1 cellular context compared by ENCODE assay signal in the genomic region with DNA sequence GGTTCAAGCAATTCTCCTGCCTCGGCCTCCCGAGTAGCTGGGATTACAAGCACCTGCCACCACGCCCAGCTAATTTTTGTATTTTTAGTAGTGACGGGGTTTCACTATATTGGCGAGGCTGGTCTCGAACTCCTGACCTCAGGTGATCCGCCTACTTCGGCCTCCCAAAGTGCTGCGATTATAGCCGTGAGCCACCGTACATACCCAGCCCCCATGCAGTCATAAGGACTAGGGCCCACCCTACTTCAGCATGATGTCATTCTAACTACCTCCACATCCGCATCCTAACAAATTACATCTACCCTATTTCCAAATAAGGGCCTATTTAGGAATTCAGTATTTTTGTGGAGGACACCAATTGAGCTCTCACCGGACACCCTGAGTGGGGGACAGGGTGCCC.
TF ChIP-seq lines count a peak whose summit lies in the region.

No MANE protein-coding gene starts in this region.

TF ChIP-seq in K562, 482 proteins besides CTCF, POLR2A, EP300 and RAD21:
- TF ChIP-seq ATF7 (IDR thresholded peaks at IDR 0.05): 0 out of 2 replicates have a peak, but pooled peaks have one; percentile 17
